1 cellular context compared by ENCODE assay signal in the genomic region with DNA sequence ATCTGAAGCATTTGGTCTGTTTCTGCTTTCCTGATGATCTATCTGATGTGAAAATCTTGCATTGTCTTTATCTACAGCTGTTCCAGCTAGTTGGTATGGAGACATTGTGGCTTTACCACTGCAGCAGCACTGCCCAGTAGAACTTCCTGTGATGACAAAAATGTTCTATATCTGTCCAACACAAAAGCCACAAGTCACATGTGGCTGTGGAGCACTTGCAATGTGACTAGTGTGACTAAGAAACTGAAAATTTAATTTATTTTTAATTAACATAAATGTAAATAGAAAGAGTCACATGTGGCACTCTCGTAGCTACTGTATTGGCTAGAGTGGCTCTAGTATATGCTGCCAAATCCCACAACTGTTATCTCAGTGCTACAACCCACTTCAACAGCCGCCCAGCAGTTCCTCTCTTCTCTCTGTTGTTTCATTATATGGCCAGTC.
A peak's percentile ranks its signal among the peaks of the same experiment; 100 is the strongest.
TF ChIP-seq lines count a peak whose summit lies in the region.

No MANE protein-coding gene starts in this region.

TF ChIP-seq in GM12878, 131 proteins besides CTCF, POLR2A, EP300 and RAD21 (continued from another document and continues in another):
- TF ChIP-seq, protein P1, sequence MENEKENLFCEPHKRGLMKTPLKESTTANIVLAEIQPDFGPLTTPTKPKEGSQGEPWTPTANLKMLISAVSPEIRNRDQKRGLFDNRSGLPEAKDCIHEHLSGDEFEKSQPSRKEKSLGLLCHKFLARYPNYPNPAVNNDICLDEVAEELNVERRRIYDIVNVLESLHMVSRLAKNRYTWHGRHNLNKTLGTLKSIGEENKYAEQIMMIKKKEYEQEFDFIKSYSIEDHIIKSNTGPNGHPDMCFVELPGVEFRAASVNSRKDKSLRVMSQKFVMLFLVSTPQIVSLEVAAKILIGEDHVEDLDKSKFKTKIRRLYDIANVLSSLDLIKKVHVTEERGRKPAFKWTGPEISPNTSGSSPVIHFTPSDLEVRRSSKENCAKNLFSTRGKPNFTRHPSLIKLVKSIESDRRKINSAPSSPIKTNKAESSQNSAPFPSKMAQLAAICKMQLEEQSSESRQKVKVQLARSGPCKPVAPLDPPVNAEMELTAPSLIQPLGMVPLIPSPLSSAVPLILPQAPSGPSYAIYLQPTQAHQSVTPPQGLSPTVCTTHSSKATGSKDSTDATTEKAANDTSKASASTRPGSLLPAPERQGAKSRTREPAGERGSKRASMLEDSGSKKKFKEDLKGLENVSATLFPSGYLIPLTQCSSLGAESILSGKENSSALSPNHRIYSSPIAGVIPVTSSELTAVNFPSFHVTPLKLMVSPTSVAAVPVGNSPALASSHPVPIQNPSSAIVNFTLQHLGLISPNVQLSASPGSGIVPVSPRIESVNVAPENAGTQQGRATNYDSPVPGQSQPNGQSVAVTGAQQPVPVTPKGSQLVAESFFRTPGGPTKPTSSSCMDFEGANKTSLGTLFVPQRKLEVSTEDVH (IDR thresholded peaks at IDR 0.05; ENCODE audit: low read depth, partially characterized antibody), result peak; percentile 53
- TF ChIP-seq ZNF217 (IDR thresholded peaks at IDR 0.05) (peak; percentile 89; the same call in 1 of the 2 replicates), IKZF2 (IDR thresholded peaks at IDR 0.05) (peak; percentile 84 to 90), TCF12 (IDR thresholded peaks at IDR 0.05; ENCODE audit: low read depth, low read length) (peak; percentile 56; the same call in 1 of the 2 replicates), MYB (IDR thresholded peaks at IDR 0.05; ENCODE audit: borderline replicate concordance, low read depth, low read length) (0 out of 2 replicates have a peak, but pooled peaks have one; percentile 14), KLF5 (IDR thresholded peaks at IDR 0.05; ENCODE audit: partially characterized antibody) (no peak), ZNF622 (IDR thresholded peaks at IDR 0.05) (no peak), NBN (IDR thresholded peaks at IDR 0.05) (0 out of 2 replicates have a peak, but pooled peaks have one; percentile 68), ETV6 (conservative IDR thresholded peaks at IDR 0.05 in 1 of 2, IDR thresholded peaks at IDR 0.05 in 1 of 2; ENCODE audit: borderline replicate concordance in 1 of 2, low read depth in 1 of 2) (no peak), SP1 (IDR thresholded peaks at IDR 0.05; ENCODE audit: low read depth, low read length) (peak; percentile 74), POU2F2 (IDR thresholded peaks at IDR 0.05; ENCODE audit: borderline replicate concordance, low read depth, low read length) (peak; percentile 62; the same call in 2 of the 3 replicates), SPI1 (IDR thresholded peaks at IDR 0.05; ENCODE audit: borderline replicate concordance, insufficient read depth, low read depth, low read length) (peak; percentile 54; the same call in 1 of the 2 replicates), NR2F1 (conservative IDR thresholded peaks at IDR 0.05) (peak; percentile 77), JUNB (IDR thresholded peaks at IDR 0.05) (peak; percentile 63), TCF7 (IDR thresholded peaks at IDR 0.05; ENCODE audit: borderline replicate concordance) (0 out of 2 replicates have a peak, but pooled peaks have one; percentile 25), PML (IDR thresholded peaks at IDR 0.05; ENCODE audit: low read length) (no peak), MXI1 (IDR thresholded peaks at IDR 0.05; ENCODE audit: low read depth, low read length) (no peak), HDAC2 (IDR thresholded peaks at IDR 0.05) (no peak), NR2C1 (IDR thresholded peaks at IDR 0.05) (no peak), DPF2 (IDR thresholded peaks at IDR 0.05) (peak; percentile 56), CREM (IDR thresholded peaks at IDR 0.05; ENCODE audit: low read depth) (peak; percentile 70; the same call in 1 of the 2 replicates), ATF7 (IDR thresholded peaks at IDR 0.05; ENCODE audit: low read depth) (peak; percentile 86), SMC3 (IDR thresholded peaks at IDR 0.05; ENCODE audit: borderline replicate concordance, low read length) (no peak), MEF2A (IDR thresholded peaks at IDR 0.05; ENCODE audit: insufficient read depth, low read depth, low read length) (peak; percentile 96), BCL11A (IDR thresholded peaks at IDR 0.05; ENCODE audit: low read depth, low read length) (peak; percentile 74), NRF1 (conservative IDR thresholded peaks at IDR 0.05; ENCODE audit: low read depth, low read length) (no peak), SMARCA5 (IDR thresholded peaks at IDR 0.05) (no peak), NFIC (IDR thresholded peaks at IDR 0.05; ENCODE audit: low read depth, low read length) (peak; percentile 93), NFYA (IDR thresholded peaks at IDR 0.05; ENCODE audit: borderline replicate concordance, low read depth, low read length) (no peak), RAD51 (IDR thresholded peaks at IDR 0.05) (peak; percentile 98)
- TF ChIP-seq, protein P2, sequence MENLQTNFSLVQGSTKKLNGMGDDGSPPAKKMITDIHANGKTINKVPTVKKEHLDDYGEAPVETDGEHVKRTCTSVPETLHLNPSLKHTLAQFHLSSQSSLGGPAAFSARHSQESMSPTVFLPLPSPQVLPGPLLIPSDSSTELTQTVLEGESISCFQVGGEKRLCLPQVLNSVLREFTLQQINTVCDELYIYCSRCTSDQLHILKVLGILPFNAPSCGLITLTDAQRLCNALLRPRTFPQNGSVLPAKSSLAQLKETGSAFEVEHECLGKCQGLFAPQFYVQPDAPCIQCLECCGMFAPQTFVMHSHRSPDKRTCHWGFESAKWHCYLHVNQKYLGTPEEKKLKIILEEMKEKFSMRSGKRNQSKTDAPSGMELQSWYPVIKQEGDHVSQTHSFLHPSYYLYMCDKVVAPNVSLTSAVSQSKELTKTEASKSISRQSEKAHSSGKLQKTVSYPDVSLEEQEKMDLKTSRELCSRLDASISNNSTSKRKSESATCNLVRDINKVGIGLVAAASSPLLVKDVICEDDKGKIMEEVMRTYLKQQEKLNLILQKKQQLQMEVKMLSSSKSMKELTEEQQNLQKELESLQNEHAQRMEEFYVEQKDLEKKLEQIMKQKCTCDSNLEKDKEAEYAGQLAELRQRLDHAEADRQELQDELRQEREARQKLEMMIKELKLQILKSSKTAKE (IDR thresholded peaks at IDR 0.05; ENCODE audit: low read depth, poor library complexity, severe bottlenecking), result peak; percentile 93
- TF ChIP-seq, protein P3, sequence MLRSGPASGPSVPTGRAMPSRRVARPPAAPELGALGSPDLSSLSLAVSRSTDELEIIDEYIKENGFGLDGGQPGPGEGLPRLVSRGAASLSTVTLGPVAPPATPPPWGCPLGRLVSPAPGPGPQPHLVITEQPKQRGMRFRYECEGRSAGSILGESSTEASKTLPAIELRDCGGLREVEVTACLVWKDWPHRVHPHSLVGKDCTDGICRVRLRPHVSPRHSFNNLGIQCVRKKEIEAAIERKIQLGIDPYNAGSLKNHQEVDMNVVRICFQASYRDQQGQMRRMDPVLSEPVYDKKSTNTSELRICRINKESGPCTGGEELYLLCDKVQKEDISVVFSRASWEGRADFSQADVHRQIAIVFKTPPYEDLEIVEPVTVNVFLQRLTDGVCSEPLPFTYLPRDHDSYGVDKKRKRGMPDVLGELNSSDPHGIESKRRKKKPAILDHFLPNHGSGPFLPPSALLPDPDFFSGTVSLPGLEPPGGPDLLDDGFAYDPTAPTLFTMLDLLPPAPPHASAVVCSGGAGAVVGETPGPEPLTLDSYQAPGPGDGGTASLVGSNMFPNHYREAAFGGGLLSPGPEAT (IDR thresholded peaks at IDR 0.05; ENCODE audit: low read depth), result peak; percentile 82
- TF ChIP-seq, protein P4, sequence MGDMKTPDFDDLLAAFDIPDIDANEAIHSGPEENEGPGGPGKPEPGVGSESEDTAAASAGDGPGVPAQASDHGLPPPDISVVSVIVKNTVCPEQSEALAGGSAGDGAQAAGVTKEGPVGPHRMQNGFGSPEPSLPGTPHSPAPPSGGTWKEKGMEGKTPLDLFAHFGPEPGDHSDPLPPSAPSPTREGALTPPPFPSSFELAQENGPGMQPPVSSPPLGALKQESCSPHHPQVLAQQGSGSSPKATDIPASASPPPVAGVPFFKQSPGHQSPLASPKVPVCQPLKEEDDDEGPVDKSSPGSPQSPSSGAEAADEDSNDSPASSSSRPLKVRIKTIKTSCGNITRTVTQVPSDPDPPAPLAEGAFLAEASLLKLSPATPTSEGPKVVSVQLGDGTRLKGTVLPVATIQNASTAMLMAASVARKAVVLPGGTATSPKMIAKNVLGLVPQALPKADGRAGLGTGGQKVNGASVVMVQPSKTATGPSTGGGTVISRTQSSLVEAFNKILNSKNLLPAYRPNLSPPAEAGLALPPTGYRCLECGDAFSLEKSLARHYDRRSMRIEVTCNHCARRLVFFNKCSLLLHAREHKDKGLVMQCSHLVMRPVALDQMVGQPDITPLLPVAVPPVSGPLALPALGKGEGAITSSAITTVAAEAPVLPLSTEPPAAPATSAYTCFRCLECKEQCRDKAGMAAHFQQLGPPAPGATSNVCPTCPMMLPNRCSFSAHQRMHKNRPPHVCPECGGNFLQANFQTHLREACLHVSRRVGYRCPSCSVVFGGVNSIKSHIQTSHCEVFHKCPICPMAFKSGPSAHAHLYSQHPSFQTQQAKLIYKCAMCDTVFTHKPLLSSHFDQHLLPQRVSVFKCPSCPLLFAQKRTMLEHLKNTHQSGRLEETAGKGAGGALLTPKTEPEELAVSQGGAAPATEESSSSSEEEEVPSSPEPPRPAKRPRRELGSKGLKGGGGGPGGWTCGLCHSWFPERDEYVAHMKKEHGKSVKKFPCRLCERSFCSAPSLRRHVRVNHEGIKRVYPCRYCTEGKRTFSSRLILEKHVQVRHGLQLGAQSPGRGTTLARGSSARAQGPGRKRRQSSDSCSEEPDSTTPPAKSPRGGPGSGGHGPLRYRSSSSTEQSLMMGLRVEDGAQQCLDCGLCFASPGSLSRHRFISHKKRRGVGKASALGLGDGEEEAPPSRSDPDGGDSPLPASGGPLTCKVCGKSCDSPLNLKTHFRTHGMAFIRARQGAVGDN (IDR thresholded peaks at IDR 0.05), result peak; percentile 32; the same call in 1 of the 2 replicates
- TF ChIP-seq, protein P5, sequence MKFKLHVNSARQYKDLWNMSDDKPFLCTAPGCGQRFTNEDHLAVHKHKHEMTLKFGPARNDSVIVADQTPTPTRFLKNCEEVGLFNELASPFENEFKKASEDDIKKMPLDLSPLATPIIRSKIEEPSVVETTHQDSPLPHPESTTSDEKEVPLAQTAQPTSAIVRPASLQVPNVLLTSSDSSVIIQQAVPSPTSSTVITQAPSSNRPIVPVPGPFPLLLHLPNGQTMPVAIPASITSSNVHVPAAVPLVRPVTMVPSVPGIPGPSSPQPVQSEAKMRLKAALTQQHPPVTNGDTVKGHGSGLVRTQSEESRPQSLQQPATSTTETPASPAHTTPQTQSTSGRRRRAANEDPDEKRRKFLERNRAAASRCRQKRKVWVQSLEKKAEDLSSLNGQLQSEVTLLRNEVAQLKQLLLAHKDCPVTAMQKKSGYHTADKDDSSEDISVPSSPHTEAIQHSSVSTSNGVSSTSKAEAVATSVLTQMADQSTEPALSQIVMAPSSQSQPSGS (IDR thresholded peaks at IDR 0.05; ENCODE audit: low read length), result peak; percentile 88
- TF ChIP-seq, protein P6, sequence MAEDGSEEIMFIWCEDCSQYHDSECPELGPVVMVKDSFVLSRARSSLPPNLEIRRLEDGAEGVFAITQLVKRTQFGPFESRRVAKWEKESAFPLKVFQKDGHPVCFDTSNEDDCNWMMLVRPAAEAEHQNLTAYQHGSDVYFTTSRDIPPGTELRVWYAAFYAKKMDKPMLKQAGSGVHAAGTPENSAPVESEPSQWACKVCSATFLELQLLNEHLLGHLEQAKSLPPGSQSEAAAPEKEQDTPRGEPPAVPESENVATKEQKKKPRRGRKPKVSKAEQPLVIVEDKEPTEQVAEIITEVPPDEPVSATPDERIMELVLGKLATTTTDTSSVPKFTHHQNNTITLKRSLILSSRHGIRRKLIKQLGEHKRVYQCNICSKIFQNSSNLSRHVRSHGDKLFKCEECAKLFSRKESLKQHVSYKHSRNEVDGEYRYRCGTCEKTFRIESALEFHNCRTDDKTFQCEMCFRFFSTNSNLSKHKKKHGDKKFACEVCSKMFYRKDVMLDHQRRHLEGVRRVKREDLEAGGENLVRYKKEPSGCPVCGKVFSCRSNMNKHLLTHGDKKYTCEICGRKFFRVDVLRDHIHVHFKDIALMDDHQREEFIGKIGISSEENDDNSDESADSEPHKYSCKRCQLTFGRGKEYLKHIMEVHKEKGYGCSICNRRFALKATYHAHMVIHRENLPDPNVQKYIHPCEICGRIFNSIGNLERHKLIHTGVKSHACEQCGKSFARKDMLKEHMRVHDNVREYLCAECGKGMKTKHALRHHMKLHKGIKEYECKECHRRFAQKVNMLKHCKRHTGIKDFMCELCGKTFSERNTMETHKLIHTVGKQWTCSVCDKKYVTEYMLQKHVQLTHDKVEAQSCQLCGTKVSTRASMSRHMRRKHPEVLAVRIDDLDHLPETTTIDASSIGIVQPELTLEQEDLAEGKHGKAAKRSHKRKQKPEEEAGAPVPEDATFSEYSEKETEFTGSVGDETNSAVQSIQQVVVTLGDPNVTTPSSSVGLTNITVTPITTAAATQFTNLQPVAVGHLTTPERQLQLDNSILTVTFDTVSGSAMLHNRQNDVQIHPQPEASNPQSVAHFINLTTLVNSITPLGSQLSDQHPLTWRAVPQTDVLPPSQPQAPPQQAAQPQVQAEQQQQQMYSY (CRISPR knock-in tag; IDR thresholded peaks at IDR 0.05), result no peak
- TF ChIP-seq, protein P7, sequence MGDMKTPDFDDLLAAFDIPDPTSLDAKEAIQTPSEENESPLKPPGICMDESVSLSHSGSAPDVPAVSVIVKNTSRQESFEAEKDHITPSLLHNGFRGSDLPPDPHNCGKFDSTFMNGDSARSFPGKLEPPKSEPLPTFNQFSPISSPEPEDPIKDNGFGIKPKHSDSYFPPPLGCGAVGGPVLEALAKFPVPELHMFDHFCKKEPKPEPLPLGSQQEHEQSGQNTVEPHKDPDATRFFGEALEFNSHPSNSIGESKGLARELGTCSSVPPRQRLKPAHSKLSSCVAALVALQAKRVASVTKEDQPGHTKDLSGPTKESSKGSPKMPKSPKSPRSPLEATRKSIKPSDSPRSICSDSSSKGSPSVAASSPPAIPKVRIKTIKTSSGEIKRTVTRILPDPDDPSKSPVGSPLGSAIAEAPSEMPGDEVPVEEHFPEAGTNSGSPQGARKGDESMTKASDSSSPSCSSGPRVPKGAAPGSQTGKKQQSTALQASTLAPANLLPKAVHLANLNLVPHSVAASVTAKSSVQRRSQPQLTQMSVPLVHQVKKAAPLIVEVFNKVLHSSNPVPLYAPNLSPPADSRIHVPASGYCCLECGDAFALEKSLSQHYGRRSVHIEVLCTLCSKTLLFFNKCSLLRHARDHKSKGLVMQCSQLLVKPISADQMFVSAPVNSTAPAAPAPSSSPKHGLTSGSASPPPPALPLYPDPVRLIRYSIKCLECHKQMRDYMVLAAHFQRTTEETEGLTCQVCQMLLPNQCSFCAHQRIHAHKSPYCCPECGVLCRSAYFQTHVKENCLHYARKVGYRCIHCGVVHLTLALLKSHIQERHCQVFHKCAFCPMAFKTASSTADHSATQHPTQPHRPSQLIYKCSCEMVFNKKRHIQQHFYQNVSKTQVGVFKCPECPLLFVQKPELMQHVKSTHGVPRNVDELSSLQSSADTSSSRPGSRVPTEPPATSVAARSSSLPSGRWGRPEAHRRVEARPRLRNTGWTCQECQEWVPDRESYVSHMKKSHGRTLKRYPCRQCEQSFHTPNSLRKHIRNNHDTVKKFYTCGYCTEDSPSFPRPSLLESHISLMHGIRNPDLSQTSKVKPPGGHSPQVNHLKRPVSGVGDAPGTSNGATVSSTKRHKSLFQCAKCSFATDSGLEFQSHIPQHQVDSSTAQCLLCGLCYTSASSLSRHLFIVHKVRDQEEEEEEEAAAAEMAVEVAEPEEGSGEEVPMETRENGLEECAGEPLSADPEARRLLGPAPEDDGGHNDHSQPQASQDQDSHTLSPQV (IDR thresholded peaks at IDR 0.05), result no peak
- TF ChIP-seq, protein P8, sequence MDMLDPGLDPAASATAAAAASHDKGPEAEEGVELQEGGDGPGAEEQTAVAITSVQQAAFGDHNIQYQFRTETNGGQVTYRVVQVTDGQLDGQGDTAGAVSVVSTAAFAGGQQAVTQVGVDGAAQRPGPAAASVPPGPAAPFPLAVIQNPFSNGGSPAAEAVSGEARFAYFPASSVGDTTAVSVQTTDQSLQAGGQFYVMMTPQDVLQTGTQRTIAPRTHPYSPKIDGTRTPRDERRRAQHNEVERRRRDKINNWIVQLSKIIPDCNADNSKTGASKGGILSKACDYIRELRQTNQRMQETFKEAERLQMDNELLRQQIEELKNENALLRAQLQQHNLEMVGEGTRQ (IDR thresholded peaks at IDR 0.05; ENCODE audit: borderline replicate concordance, low read depth, low read length), result peak; percentile 70
